ENCODE assay signal across 33 cellular contexts in the genomic region with DNA sequence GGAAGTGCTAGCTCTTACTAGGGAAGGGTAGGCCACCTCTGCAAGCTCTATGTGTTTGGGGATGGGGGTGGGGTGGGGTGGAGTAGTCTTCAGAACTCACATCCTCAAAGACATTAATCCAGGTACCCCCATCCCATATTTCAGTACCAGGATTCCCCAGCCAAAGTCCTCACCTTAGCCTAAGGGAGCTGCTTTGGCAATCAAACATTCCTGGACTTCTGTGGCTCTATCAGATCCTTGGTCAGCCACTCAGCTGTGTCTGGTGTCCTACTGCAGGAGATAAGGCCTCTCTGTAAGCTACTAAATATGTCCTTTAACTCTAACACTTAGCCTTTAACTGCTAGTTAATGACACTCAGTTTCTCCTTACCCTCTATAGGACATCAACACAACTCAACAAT. TPM values are rescaled to one million over a fixed set of nuclear protein-coding genes. Genes with fewer than 3 reads are reported as not detected.
"Had no signal": no experiment of that assay in that cellular context is flagged by ENCODE, and none has a peak within 500 bp of the region (broad histone marks: within the 10 kb centered on the region; RNA-seq: fewer than 3 reads in every experiment).

No MANE protein-coding gene starts in this region.

- H3K27ac ChIP-seq: coronary artery, dorsolateral prefrontal cortex, epithelial cell of prostate, esophagus squamous epithelium, gastrocnemius medialis, heart right ventricle, left lung, lower lobe of right lung had no signal

- H3K4me3 ChIP-seq: coronary artery, dorsolateral prefrontal cortex, esophagus squamous epithelium, gastrocnemius medialis, heart right ventricle, left lung, lower lobe of right lung, mucosa of descending colon had no signal

- FAIRE-seq: colon, endometrium, islet of Langerhans, keratinocyte had no signal

- ATAC-seq: esophagus mucosa, gastrocnemius medialis, heart right ventricle, left cardiac atrium, left lung, left ventricle myocardium superior, lower lobe of right lung, mucosa of descending colon had no signal

- H3K4me1 ChIP-seq: esophagus squamous epithelium, gastrocnemius medialis, heart right ventricle, left lung, lower lobe of right lung had no signal

- H3K27me3 ChIP-seq: gastrocnemius medialis, left lung had no signal

- H3K9me3 ChIP-seq: gastrocnemius medialis, lower lobe of right lung had no signal

- DNase-seq: dermis blood vessel endothelial cell; dorsolateral prefrontal cortex; effector CD4-positive, alpha-beta T cell; effector memory CD4-positive, alpha-beta T cell; erythroblast; esophagus squamous epithelium; foreskin fibroblast; foreskin melanocyte; gastrocnemius medialis; glutamatergic neuron; head of caudate nucleus; heart right ventricle; hippocampal formation; left cardiac atrium; left lung; left ventricle myocardium superior; lower lobe of right lung; mesenchymal stem cell; mucosa of descending colon; naive B cell had no signal

- H3K36me3 ChIP-seq: esophagus squamous epithelium, gastrocnemius medialis, heart right ventricle, left lung, lower lobe of right lung had no signal

RNA-seq across cellular contexts. Expression of a gene that starts 26.9 kb away (rescaled TPM):
- total RNA-seq: dermis blood vessel endothelial cell, esophagus mucosa, glomerular endothelial cell, kidney epithelial cell, left cardiac atrium, left lung, left ventricle myocardium superior, lower lobe of right lung, lung microvascular endothelial cell, mesenteric fat pad, mesothelial cell of epicardium, mucosa of descending colon, myocyte had no signal
- polyA plus RNA-seq: heart right ventricle, keratinocyte had no signal
